Comparison of ENCODE assay signal across 2 cellular contexts in the genomic region with DNA sequence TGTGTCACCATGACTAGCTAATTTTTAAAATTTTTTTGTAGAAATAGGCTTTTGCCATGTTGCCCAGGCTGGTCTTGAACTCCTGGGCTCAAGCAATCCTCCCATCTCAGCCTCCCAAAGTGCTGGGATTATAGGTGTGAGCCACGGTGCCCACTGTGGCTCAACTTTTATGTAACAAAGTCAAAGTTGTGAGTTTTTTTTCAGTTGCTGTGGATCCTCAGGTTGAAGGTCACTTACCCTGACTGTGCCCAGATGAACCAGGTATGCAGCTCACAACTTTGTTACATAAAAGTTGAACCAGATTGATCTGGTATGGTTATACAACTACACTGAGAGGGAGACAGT.
TF ChIP-seq lines count a peak whose summit lies in the region.

No MANE protein-coding gene starts in this region.

TF ChIP-seq in IMR-90, 13 proteins besides CTCF, POLR2A, EP300 and RAD21:
- TF ChIP-seq NFE2L2 (IDR thresholded peaks at IDR 0.05; ENCODE audit: low read depth, low read length), result 0 out of 2 replicates have a peak, but pooled peaks have one; percentile 43

TF ChIP-seq in liver, 16 proteins besides CTCF, POLR2A, EP300 and RAD21:
- TF ChIP-seq, protein P1, sequence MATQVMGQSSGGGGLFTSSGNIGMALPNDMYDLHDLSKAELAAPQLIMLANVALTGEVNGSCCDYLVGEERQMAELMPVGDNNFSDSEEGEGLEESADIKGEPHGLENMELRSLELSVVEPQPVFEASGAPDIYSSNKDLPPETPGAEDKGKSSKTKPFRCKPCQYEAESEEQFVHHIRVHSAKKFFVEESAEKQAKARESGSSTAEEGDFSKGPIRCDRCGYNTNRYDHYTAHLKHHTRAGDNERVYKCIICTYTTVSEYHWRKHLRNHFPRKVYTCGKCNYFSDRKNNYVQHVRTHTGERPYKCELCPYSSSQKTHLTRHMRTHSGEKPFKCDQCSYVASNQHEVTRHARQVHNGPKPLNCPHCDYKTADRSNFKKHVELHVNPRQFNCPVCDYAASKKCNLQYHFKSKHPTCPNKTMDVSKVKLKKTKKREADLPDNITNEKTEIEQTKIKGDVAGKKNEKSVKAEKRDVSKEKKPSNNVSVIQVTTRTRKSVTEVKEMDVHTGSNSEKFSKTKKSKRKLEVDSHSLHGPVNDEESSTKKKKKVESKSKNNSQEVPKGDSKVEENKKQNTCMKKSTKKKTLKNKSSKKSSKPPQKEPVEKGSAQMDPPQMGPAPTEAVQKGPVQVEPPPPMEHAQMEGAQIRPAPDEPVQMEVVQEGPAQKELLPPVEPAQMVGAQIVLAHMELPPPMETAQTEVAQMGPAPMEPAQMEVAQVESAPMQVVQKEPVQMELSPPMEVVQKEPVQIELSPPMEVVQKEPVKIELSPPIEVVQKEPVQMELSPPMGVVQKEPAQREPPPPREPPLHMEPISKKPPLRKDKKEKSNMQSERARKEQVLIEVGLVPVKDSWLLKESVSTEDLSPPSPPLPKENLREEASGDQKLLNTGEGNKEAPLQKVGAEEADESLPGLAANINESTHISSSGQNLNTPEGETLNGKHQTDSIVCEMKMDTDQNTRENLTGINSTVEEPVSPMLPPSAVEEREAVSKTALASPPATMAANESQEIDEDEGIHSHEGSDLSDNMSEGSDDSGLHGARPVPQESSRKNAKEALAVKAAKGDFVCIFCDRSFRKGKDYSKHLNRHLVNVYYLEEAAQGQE (IDR thresholded peaks at IDR 0.05), result peak; percentile 12
- TF ChIP-seq SP1 (IDR thresholded peaks at IDR 0.05), result peak; percentile 47
- peak; percentile 75 to 79 for TF ChIP-seq HNF4A (conservative IDR thresholded peaks at IDR 0.05)
- peak; percentile 85 to 90 for TF ChIP-seq RXRA (IDR thresholded peaks at IDR 0.05)
TF ChIP-seq in liver: peak in this region for 4; not testable (repeated sequence) for 12.
